22 cellular contexts compared by ENCODE assay signal in the genomic region with DNA sequence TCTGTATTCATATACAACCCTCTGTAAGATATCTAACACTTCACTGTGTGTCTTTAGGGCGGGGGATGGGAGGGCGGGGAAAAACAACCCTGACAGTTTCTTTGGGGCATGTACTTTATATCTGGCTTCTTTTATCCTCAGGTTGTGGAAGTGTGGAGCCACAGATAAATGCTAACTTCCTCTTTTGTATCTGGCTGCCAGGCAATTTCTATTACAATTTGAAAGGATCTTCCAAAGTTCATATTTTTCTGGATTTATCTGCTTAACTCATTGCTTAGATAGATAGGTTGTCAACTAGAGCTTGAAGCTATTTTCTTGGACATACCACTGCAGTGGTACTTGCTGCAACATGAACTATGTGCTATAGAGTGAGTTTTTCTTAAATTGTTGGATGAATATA.
DNase-seq lines count a peak whose midpoint lies in the region; ATAC-seq, FAIRE-seq and TF ChIP-seq lines count a peak whose summit lies in the region.
"Had no signal": no experiment of that assay in that cellular context is flagged by ENCODE, and none has a peak within 500 bp of the region (broad histone marks: within the 10 kb centered on the region; RNA-seq: fewer than 3 reads in every experiment).

No MANE protein-coding gene starts in this region.

- peaks cover 6% of the 10 kb centered on the region for H3K4me1 Mint-ChIP-seq in stimulated activated naive CD8-positive, alpha-beta T cell treated with anti-CD3 and anti-CD28 coated beads, Interleukin-15, amount 100 ng/mL, for 72 hours
- H3K4me1 Mint-ChIP-seq: CD14-positive monocyte, IgD-negative memory B cell, T-helper 17 cell had no signal

- no peak overlapping the region for H3K9ac ChIP-seq in K562 (ENCODE audit: insufficient read depth in 1 of 2, low read depth in 2 of 2, low read length in 2 of 2)
- H3K9ac ChIP-seq: GM23248 had no signal

- no peaks in the 10 kb centered on the region for H3K9me1 ChIP-seq in K562 (ENCODE audit: control insufficient read depth, insufficient read depth, low read length)

- CTCF ChIA-PET in K562 (lab: Yijun Ruan, JAX; ENCODE audit: low intra/inter-chr PET ratio) = no interaction called here

- peak; percentile 87 for TF ChIP-seq EP300 in K562 (IDR thresholded peaks at IDR 0.05; ENCODE audit: low read length)

- H3K27ac Mint-ChIP-seq in stimulated activated naive CD8-positive, alpha-beta T cell treated with anti-CD3 and anti-CD28 coated beads, Interleukin-15, amount 100 ng/mL, for 72 hours = no peak overlapping the region
- H3K27ac Mint-ChIP-seq: CD14-positive monocyte, IgD-negative memory B cell, T-helper 17 cell had no signal

- H3K27ac ChIP-seq in K562 (ENCODE audit: extremely low read depth, low read depth, low read length) = peak overlapping the region; percentile 35; the same call in 2 of the 3 replicates
- H3K27ac ChIP-seq: GM23248, HL-60 had no signal

- intact Hi-C loops in K562 (cut with micrococcal nuclease) = no loop called here

- POLR2A ChIA-PET in K562 (lab: Yijun Ruan, JAX) = no interaction called here

- BruUV-seq in K562 (replicated peaks; lab: Mats Ljungman, UMichigan) = no TSS peak

- 0% methylated on average over 1 of the region's 2 CpGs for WGBS in K562 (ENCODE audit: insufficient coverage, low coverage, missing lambda C conversion rate)

- peaks cover 0 to 6% of the 10 kb centered on the region in 2 experiments; a peak in 1 of 5 replicates for H3K4me1 ChIP-seq in K562 (replicated peaks in 1 of 2; ENCODE audit: control insufficient read depth in 2 of 2, insufficient read depth in 2 of 2, low read length in 2 of 2)
- H3K4me1 ChIP-seq: HAP-1 had no signal

- no peak overlapping the region for H3K4me3 ChIP-seq in K562
- H3K4me3 ChIP-seq: GM23248, HAP-1 had no signal

- no peak overlapping the region for H3K4me3 Mint-ChIP-seq in stimulated activated naive CD8-positive, alpha-beta T cell treated with anti-CD3 and anti-CD28 coated beads, Interleukin-15, amount 100 ng/mL, for 72 hours
- H3K4me3 Mint-ChIP-seq: CD14-positive monocyte, IgD-negative memory B cell, T-helper 17 cell had no signal

- ATAC-seq in K562 = peak; percentile 92
- ATAC-seq in stimulated activated naive CD8-positive, alpha-beta T cell treated with anti-CD3 and anti-CD28 coated beads, Interleukin-15, amount 100 ng/mL, for 72 hours = no peak
- ATAC-seq: T-helper 17 cell had no signal

- peaks cover 1% of the 10 kb centered on the region; the same call in 1 of the 2 replicates for H3K9me3 ChIP-seq in K562 (replicated peaks; ENCODE audit: control insufficient read depth, insufficient read depth, low read depth, low read length)
- H3K9me3 ChIP-seq: HAP-1 had no signal

- H3K9me3 Mint-ChIP-seq in stimulated activated naive CD8-positive, alpha-beta T cell treated with anti-CD3 and anti-CD28 coated beads, Interleukin-15, amount 100 ng/mL, for 72 hours = peaks cover 0 to under 1% of the 10 kb centered on the region in 2 donors
- H3K9me3 Mint-ChIP-seq: CD14-positive monocyte had no signal

- no peak for TF ChIP-seq POLR2A in K562 (conservative IDR thresholded peaks at IDR 0.05)

- no peaks in the 10 kb centered on the region for H4K20me1 ChIP-seq in K562 (replicated peaks; ENCODE audit: control insufficient read depth, insufficient read depth, low read length)

- peak; percentile 87 for FAIRE-seq in K562 (lab: Jason Lieb, UNC)
- FAIRE-seq: HTR-8/SVneo had no signal

- H3K79me2 ChIP-seq in K562 (ENCODE audit: control insufficient read depth, insufficient read depth, low read length) = no peaks in the 10 kb centered on the region

- peaks cover 30% of the 10 kb centered on the region for H3K27me3 Mint-ChIP-seq in stimulated activated naive CD8-positive, alpha-beta T cell treated with anti-CD3 and anti-CD28 coated beads, Interleukin-15, amount 100 ng/mL, for 72 hours
- H3K27me3 Mint-ChIP-seq: IgD-negative memory B cell had no signal

- TF ChIP-seq RAD21 in K562 (CRISPR knock-in tag; conservative IDR thresholded peaks at IDR 0.05 in 1 of 2, IDR thresholded peaks at IDR 0.05 in 1 of 2) = no peak

- TF ChIP-seq CTCF in K562 (IDR thresholded peaks at IDR 0.05 in 2 of 3, conservative IDR thresholded peaks at IDR 0.05 in 1 of 3; ENCODE audit: insufficient read depth in 2 of 3, low read depth in 1 of 3, low read length in 3 of 3) = no peak

- in situ Hi-C loops in K562 (cut with MboI) = no loop called here

- H3K27me3 ChIP-seq in K562 (ENCODE audit: control insufficient read depth in 2 of 2, insufficient read depth in 2 of 2, low read length in 2 of 2) = no peaks in the 10 kb centered on the region

- no peak overlapping the region for H3K4me2 ChIP-seq in K562 (ENCODE audit: insufficient read depth, low read length)

- H3K36me3 ChIP-seq in K562 (ENCODE audit: control insufficient read depth, insufficient read depth, low read length) = no peaks in the 10 kb centered on the region
- H3K36me3 ChIP-seq: HAP-1 had no signal

- peak overlapping the region; percentile 22; the same call in 1 of the 2 replicates for H2AFZ ChIP-seq in K562 (ENCODE audit: low read depth, low read length)
- H2AFZ ChIP-seq: GM23248 had no signal

- peak; percentile 24 for DNase-seq in GF-D8 (lab: John Stamatoyannopoulos, UW)
- DNase-seq in Kasumi-1 (lab: John Stamatoyannopoulos, UW) = peak; percentile 69 to 72
- DNase-seq in OCI-M2 (lab: John Stamatoyannopoulos, UW; ENCODE audit: unreplicated experiment) = peak; percentile 50
- DNase-seq in K562 (ENCODE audit: extremely low read depth in 1 of 4, low spot score in 3 of 4) = peak in 2 of 4 experiments; percentile 64 to 80
- no peak for DNase-seq in HT-29 (ENCODE audit: low spot score)
- DNase-seq in stimulated activated naive CD8-positive, alpha-beta T cell treated with anti-CD3 and anti-CD28 coated beads, Interleukin-15, amount 100 ng/mL, for 72 hours = no peak
- no peak for DNase-seq in NCI-H1694 treated with DMSO at 0.1 percent for 48 hours (lab: John Stamatoyannopoulos, UW)
- DNase-seq: ACHN, DND-41, GM23248, NCI-H1092, NCI-H1436 treated with DMSO at 0.1 percent for 48 hours, NCI-H2029 treated with DMSO at 0.1 percent for 48 hours, NCI-H2171, NCI-H69, SHP77 treated with DMSO at 0.1 percent for 48 hours, T-helper 17 cell had no signal

TF ChIP-seq in K562, 482 proteins besides CTCF, POLR2A, EP300 and RAD21 (continues in another document):
- no peak for TF ChIP-seq MTA3 (IDR thresholded peaks at IDR 0.05; ENCODE audit: borderline replicate concordance)
- peak; percentile 71 for TF ChIP-seq SOX6 (IDR thresholded peaks at IDR 0.05)
- TF ChIP-seq RBM39 (optimal IDR thresholded peaks at IDR 0.05; ENCODE audit: low read depth, low read length) = no peak
- TF ChIP-seq MIER1 (IDR thresholded peaks at IDR 0.05; ENCODE audit: low read depth) = no peak
- TF ChIP-seq SNIP1 (IDR thresholded peaks at IDR 0.05; ENCODE audit: low read depth) = no peak
- no peak for TF ChIP-seq ZNF282 (CRISPR knock-in tag; IDR thresholded peaks at IDR 0.05)
- TF ChIP-seq, protein P1, sequence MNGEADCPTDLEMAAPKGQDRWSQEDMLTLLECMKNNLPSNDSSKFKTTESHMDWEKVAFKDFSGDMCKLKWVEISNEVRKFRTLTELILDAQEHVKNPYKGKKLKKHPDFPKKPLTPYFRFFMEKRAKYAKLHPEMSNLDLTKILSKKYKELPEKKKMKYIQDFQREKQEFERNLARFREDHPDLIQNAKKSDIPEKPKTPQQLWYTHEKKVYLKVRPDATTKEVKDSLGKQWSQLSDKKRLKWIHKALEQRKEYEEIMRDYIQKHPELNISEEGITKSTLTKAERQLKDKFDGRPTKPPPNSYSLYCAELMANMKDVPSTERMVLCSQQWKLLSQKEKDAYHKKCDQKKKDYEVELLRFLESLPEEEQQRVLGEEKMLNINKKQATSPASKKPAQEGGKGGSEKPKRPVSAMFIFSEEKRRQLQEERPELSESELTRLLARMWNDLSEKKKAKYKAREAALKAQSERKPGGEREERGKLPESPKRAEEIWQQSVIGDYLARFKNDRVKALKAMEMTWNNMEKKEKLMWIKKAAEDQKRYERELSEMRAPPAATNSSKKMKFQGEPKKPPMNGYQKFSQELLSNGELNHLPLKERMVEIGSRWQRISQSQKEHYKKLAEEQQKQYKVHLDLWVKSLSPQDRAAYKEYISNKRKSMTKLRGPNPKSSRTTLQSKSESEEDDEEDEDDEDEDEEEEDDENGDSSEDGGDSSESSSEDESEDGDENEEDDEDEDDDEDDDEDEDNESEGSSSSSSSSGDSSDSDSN (IDR thresholded peaks at IDR 0.05; ENCODE audit: borderline replicate concordance in 1 of 2, low read depth in 2 of 2, low read length in 2 of 2) = no peak
- no peak for TF ChIP-seq FOXA1 (IDR thresholded peaks at IDR 0.05; ENCODE audit: borderline replicate concordance)
- peak; percentile 76 for TF ChIP-seq DPF2 (IDR thresholded peaks at IDR 0.05)
- TF ChIP-seq NR1H2 (CRISPR knock-in tag; IDR thresholded peaks at IDR 0.05) = no peak
- no peak for TF ChIP-seq ARID3B (CRISPR knock-in tag; IDR thresholded peaks at IDR 0.05; ENCODE audit: borderline replicate concordance)
- TF ChIP-seq ZNF239 (CRISPR knock-in tag; IDR thresholded peaks at IDR 0.05) = no peak

Comparison
In these comparisons a context has a peak if more than half of its experiments do, and no peak if none do; other contexts are left out.
1. DNase-seq: peak in GF-D8 (single experiment), Kasumi-1 (2 of 2) and OCI-M2 (single experiment); none in HT-29 (single experiment), stimulated activated naive CD8-positive, alpha-beta T cell treated with anti-CD3 and anti-CD28 coated beads, Interleukin-15, amount 100 ng/mL, for 72 hours (0 of 2) and NCI-H1694 treated with DMSO at 0.1 percent for 48 hours (single experiment).